20 cellular contexts compared by ENCODE assay signal in genomic region chr19:47531640-47532387, GRCh38. TPM values are rescaled to one million over a fixed set of nuclear protein-coding genes. Genes with fewer than 3 reads are reported as not detected.
DNase-seq lines count a peak whose midpoint lies in the region; ATAC-seq and TF ChIP-seq lines count a peak whose summit lies in the region.
"Had no signal": no experiment of that assay in that cellular context is flagged by ENCODE, and none has a peak within 500 bp of the region (broad histone marks: within the 10 kb centered on the region; RNA-seq: fewer than 3 reads in every experiment).

No MANE protein-coding gene starts in this region.

- ATAC-seq in DND-41 (ENCODE audit: insufficient read depth, low read depth) (no peak), IMR-90 (ENCODE audit: low read depth) (no peak; the same call in 1 of the 2 replicates), foreskin keratinocyte (no peak)
- no peak for ATAC-seq in naive thymus-derived CD4-positive, alpha-beta T cell
- ATAC-seq: CD8-positive, alpha-beta T cell; PC-3 had no signal

- H4K91ac ChIP-seq in IMR-90 (ENCODE audit: insufficient read depth, low read depth, low read length) (no peak overlapping the region), neuronal stem cell (ENCODE audit: low read depth, low read length, poor library complexity) (no peak overlapping the region)

- H3K36me3 ChIP-seq in DND-41 (ENCODE audit: insufficient read depth, low read length) (no peaks in the 10 kb centered on the region), IMR-90 (ENCODE audit: control insufficient read depth, insufficient read depth, low read length) (no peaks in the 10 kb centered on the region), brain microvascular endothelial cell (replicated peaks) (no peaks in the 10 kb centered on the region), neuronal stem cell (replicated peaks in 1 of 2; ENCODE audit: control insufficient read depth in 2 of 2, insufficient read depth in 2 of 2, low read length in 2 of 2) (no peaks in the 10 kb centered on the region)
- H3K36me3 ChIP-seq in naive thymus-derived CD4-positive, alpha-beta T cell (ENCODE audit: control insufficient read depth in 2 of 3, insufficient read depth in 3 of 3, low read length in 3 of 3): no peaks in the 10 kb centered on the region
- H3K36me3 ChIP-seq: BE2C had no signal

- no peak overlapping the region for H2AK9ac ChIP-seq in IMR-90 (replicated peaks; ENCODE audit: low read depth, low read length, poor library complexity)

- H2AFZ ChIP-seq in DND-41 (ENCODE audit: low read depth, low read length) (no peak overlapping the region), IMR-90 (replicated peaks; ENCODE audit: low read length, poor library complexity) (peak overlapping the region; percentile 54), neuronal stem cell (ENCODE audit: low read length) (no peak overlapping the region)

- POLR2A ChIA-PET in IMR-90 (lab: Charles Lee; ENCODE audit: unreplicated experiment): no interaction called here
- POLR2A ChIA-PET in naive thymus-derived CD4-positive, alpha-beta T cell (lab: Charles Lee): no interaction called here

- no peaks in the 10 kb centered on the region for H3K4me1 Mint-ChIP-seq in naive thymus-derived CD4-positive, alpha-beta T cell

- BruUV-seq in IMR-90 (replicated peaks; lab: Mats Ljungman, UMichigan): no TSS peak

- peak; percentile 10 for TF ChIP-seq CTCF in DND-41 (IDR thresholded peaks at IDR 0.05; ENCODE audit: borderline replicate concordance, extremely low read depth, low read length, poor library complexity, severe bottlenecking)
- TF ChIP-seq CTCF in IMR-90 (conservative IDR thresholded peaks at IDR 0.05; ENCODE audit: low read depth, low read length): no peak
- TF ChIP-seq CTCF in brain microvascular endothelial cell (IDR thresholded peaks at IDR 0.05; ENCODE audit: low read depth, low read length, missing control alignments): peak; percentile 3
- no peak for TF ChIP-seq CTCF in coronary artery (IDR thresholded peaks at IDR 0.05)
- no peak for TF ChIP-seq CTCF in foreskin keratinocyte (conservative IDR thresholded peaks at IDR 0.05)

- no peak for TF ChIP-seq POLR2A in IMR-90 (IDR thresholded peaks at IDR 0.05; ENCODE audit: low read depth, low read length)

- no peak overlapping the region for H3K18ac ChIP-seq in IMR-90 (ENCODE audit: low read depth, low read length)
- H3K18ac ChIP-seq in neuronal stem cell (ENCODE audit: low read length): peak overlapping the region; percentile 76

- no peaks in the 10 kb centered on the region for H3K9me3 ChIP-seq in DND-41 (ENCODE audit: insufficient read depth, low read length, severe bottlenecking)
- H3K9me3 ChIP-seq in IMR-90 (ENCODE audit: control insufficient read depth, insufficient read depth, low read length): no peaks in the 10 kb centered on the region
- no peaks in the 10 kb centered on the region for H3K9me3 ChIP-seq in neuronal stem cell (replicated peaks in 1 of 2; ENCODE audit: control insufficient read depth in 2 of 2, insufficient read depth in 1 of 2, low read depth in 1 of 2, low read length in 2 of 2)
- H3K9me3 ChIP-seq in naive thymus-derived CD4-positive, alpha-beta T cell (ENCODE audit: control insufficient read depth in 2 of 3, low read length in 3 of 3): no peaks in the 10 kb centered on the region
- H3K9me3 ChIP-seq: BE2C had no signal

- no peak for DNase-seq in DND-41
- no peak for DNase-seq in IMR-90
- DNase-seq in brain microvascular endothelial cell: no peak
- no peak for DNase-seq in neuronal stem cell (ENCODE audit: low spot score)
- DNase-seq in coronary artery (ENCODE audit: low spot score): no peak
- no peak for DNase-seq in naive thymus-derived CD4-positive, alpha-beta T cell
- DNase-seq in foreskin keratinocyte: no peak
- no peak for DNase-seq in medulla oblongata (ENCODE audit: extremely low spot score)
- DNase-seq: BE2C; CD8-positive, alpha-beta T cell; DMS79 treated with DMSO at 0.1 percent for 48 hours; GDM1; MV-4-11; NCI-H1436 treated with DMSO at 0.1 percent for 48 hours; NCI-H2081; NCI-H524 treated with DMSO at 0.1 percent for 48 hours; NK-92 treated with Interleukin-12 subunit alpha and Interleukin-12 subunit beta, amount 100 ng/mL, for 24 hours; PC-3 had no signal

- no peak overlapping the region for H3K56ac ChIP-seq in IMR-90 (ENCODE audit: extremely low read depth, insufficient read depth, low read length)

- H3K27ac Mint-ChIP-seq in naive thymus-derived CD4-positive, alpha-beta T cell: no peak overlapping the region
- H3K27ac Mint-ChIP-seq: CD8-positive, alpha-beta T cell had no signal

- H3K9me3 Mint-ChIP-seq in naive thymus-derived CD4-positive, alpha-beta T cell: peaks cover 0 to 3% (median 0%) of the 10 kb centered on the region in 11 donors
- H3K9me3 Mint-ChIP-seq: CD8-positive, alpha-beta T cell had no signal

- H3K27me3 ChIP-seq in DND-41 (ENCODE audit: insufficient read depth, low read length, poor library complexity) (peaks cover 21% of the 10 kb centered on the region), IMR-90 (ENCODE audit: control insufficient read depth, insufficient read depth, low read length) (peaks cover 33% of the 10 kb centered on the region), brain microvascular endothelial cell (replicated peaks) (no peaks in the 10 kb centered on the region), neuronal stem cell (ENCODE audit: control insufficient read depth in 3 of 3, insufficient read depth in 3 of 3, low read depth in 1 of 3, low read length in 3 of 3) (peaks cover 0 to 17% (median 0%) of the 10 kb centered on the region in 3 experiments), foreskin keratinocyte (peaks cover 5% of the 10 kb centered on the region)
- H3K27me3 ChIP-seq in naive thymus-derived CD4-positive, alpha-beta T cell (ENCODE audit: control insufficient read depth in 2 of 2, insufficient read depth in 2 of 2, low read length in 2 of 2): no peaks in the 10 kb centered on the region
- H3K27me3 ChIP-seq: BE2C had no signal

- intact Hi-C loops in IMR-90 (cut with micrococcal nuclease): no loop called here
- intact Hi-C loops in naive thymus-derived CD4-positive, alpha-beta T cell (cut with micrococcal nuclease): no loop called here

- H3K14ac ChIP-seq in IMR-90 (replicated peaks; ENCODE audit: low read depth, low read length) (no peak overlapping the region), neuronal stem cell (ENCODE audit: low read length) (no peak overlapping the region)

- 24% methylated on average over 4 of the region's 14 CpGs; no CpG with 5 or more reads in 1 of the 2 experiments for WGBS in IMR-90 (ENCODE audit: extremely low coverage in 2 of 2, insufficient read length in 1 of 2), 2 experiments
- WGBS in neuronal stem cell (ENCODE audit: extremely low coverage in 2 of 2, insufficient read length in 2 of 2, insufficient replicate concordance in 1 of 2), 2 donors: no CpG with 5 or more reads among the region's 14 CpGs

- H3K4me1 ChIP-seq in DND-41 (ENCODE audit: insufficient read depth, low read length): no peaks in the 10 kb centered on the region
- H3K4me1 ChIP-seq in IMR-90 (ENCODE audit: control insufficient read depth, insufficient read depth, low read length): no peaks in the 10 kb centered on the region; the same call in 1 of the 2 replicates
- no peaks in the 10 kb centered on the region for H3K4me1 ChIP-seq in neuronal stem cell (ENCODE audit: control insufficient read depth in 2 of 2, insufficient read depth in 1 of 2, low read depth in 1 of 2, low read length in 2 of 2)
- no peaks in the 10 kb centered on the region for H3K4me1 ChIP-seq in naive thymus-derived CD4-positive, alpha-beta T cell (ENCODE audit: control insufficient read depth in 2 of 2, insufficient read depth in 2 of 2, low read length in 2 of 2)
- no peaks in the 10 kb centered on the region for H3K4me1 ChIP-seq in foreskin keratinocyte

- no peak overlapping the region; the same call in 1 of the 2 replicates for H3K23ac ChIP-seq in IMR-90 (ENCODE audit: low read depth, low read length)
- no peak overlapping the region for H3K23ac ChIP-seq in neuronal stem cell (ENCODE audit: low read depth, low read length, poor library complexity)

- H3K79me1 ChIP-seq in IMR-90 (ENCODE audit: low read depth in 1 of 2, low read length in 2 of 2) (no peaks in the 10 kb centered on the region), neuronal stem cell (ENCODE audit: low read depth, low read length) (no peaks in the 10 kb centered on the region)

- H2BK12ac ChIP-seq in neuronal stem cell (ENCODE audit: low read length): no peak overlapping the region

- H2BK15ac ChIP-seq in IMR-90 (ENCODE audit: low read depth, low read length) (no peak overlapping the region), neuronal stem cell (ENCODE audit: low read length) (peak overlapping the region; percentile 30)

- no peaks in the 10 kb centered on the region for H3K36me3 Mint-ChIP-seq in naive thymus-derived CD4-positive, alpha-beta T cell
- H3K36me3 Mint-ChIP-seq: CD8-positive, alpha-beta T cell had no signal

- no peak overlapping the region for H4K5ac ChIP-seq in IMR-90 (ENCODE audit: low read depth, low read length)

- H2AK5ac ChIP-seq in IMR-90 (ENCODE audit: low read depth, low read length) (no peak overlapping the region), neuronal stem cell (ENCODE audit: low read depth, low read length) (peak overlapping the region; percentile 56)

- H3K9ac ChIP-seq in DND-41 (ENCODE audit: low read depth, low read length) (no peak overlapping the region), IMR-90 (ENCODE audit: low read depth, low read length) (no peak overlapping the region), neuronal stem cell (ENCODE audit: low read depth, low read length, poor library complexity) (no peak overlapping the region)

- H3K27me3 Mint-ChIP-seq in naive thymus-derived CD4-positive, alpha-beta T cell: no peaks in the 10 kb centered on the region

- H3K4ac ChIP-seq in IMR-90 (ENCODE audit: low read depth, low read length): no peak overlapping the region
- H3K4ac ChIP-seq in neuronal stem cell (ENCODE audit: low read length): no peak overlapping the region

- no peak overlapping the region for H2BK20ac ChIP-seq in IMR-90 (ENCODE audit: low read depth, low read length)

- H3K4me3 ChIP-seq in DND-41 (ENCODE audit: low read depth in 1 of 2, low read length in 2 of 2) (no peak overlapping the region), IMR-90 (ENCODE audit: insufficient read depth, low read depth, low read length) (no peak overlapping the region), brain microvascular endothelial cell (ENCODE audit: low read depth, low read length) (no peak overlapping the region), neuronal stem cell (ENCODE audit: low read length in 2 of 2) (peak overlapping the region in 1 of 2 donors; percentile 48), coronary artery (no peak overlapping the region)
- H3K4me3 ChIP-seq in naive thymus-derived CD4-positive, alpha-beta T cell (ENCODE audit: low read length): no peak overlapping the region

- TF ChIP-seq RAD21 in IMR-90 (IDR thresholded peaks at IDR 0.05; ENCODE audit: low read length): no peak

- no peaks in the 10 kb centered on the region for H3K79me2 ChIP-seq in DND-41 (ENCODE audit: insufficient read depth, low read length)

- dilution Hi-C loops in IMR-90 (cut with HindIII; ENCODE audit: low sequenced_read_pairs, unreplicated experiment): no loop called here

- H2BK5ac ChIP-seq in IMR-90 (ENCODE audit: low read depth, low read length, poor library complexity, severe bottlenecking) (no peak overlapping the region), neuronal stem cell (ENCODE audit: low read length) (no peak overlapping the region)

- H4K8ac ChIP-seq in IMR-90 (ENCODE audit: low read depth in 2 of 2, low read length in 2 of 2) (no peak overlapping the region), neuronal stem cell (ENCODE audit: low read depth, low read length) (no peak overlapping the region)

- CTCF ChIA-PET in IMR-90 (lab: Yijun Ruan, JAX): no interaction called here
- CTCF ChIA-PET in naive thymus-derived CD4-positive, alpha-beta T cell (lab: Charles Lee): interaction anchor here (0.8 kb wide), 1 partner anchor 95 kb away, joined by 4 read pairs; no protein-coding TSS in a partner anchor

- H3K27ac ChIP-seq in DND-41 (ENCODE audit: low read length): no peak overlapping the region
- H3K27ac ChIP-seq in IMR-90 (ENCODE audit: insufficient read depth, low read length): no peak overlapping the region
- H3K27ac ChIP-seq in brain microvascular endothelial cell: no peak overlapping the region
- no peak overlapping the region for H3K27ac ChIP-seq in neuronal stem cell (replicated peaks; ENCODE audit: low read length)
- H3K27ac ChIP-seq in coronary artery: no peak overlapping the region
- no peak overlapping the region for H3K27ac ChIP-seq in naive thymus-derived CD4-positive, alpha-beta T cell (ENCODE audit: low read depth, low read length)
- no peak overlapping the region for H3K27ac ChIP-seq in foreskin keratinocyte

- H3K9me1 ChIP-seq in IMR-90 (ENCODE audit: insufficient read depth, low read length): 0 out of 2 replicates have a peak, but pooled peaks cover 2% of the 10 kb centered on the region

- H3K4me3 Mint-ChIP-seq in naive thymus-derived CD4-positive, alpha-beta T cell: no peak overlapping the region
- H3K4me3 Mint-ChIP-seq: CD8-positive, alpha-beta T cell had no signal

- H4K20me1 ChIP-seq in DND-41 (ENCODE audit: insufficient read depth, low read length): peaks cover 24% of the 10 kb centered on the region; the same call in 1 of the 2 replicates
- no peaks in the 10 kb centered on the region for H4K20me1 ChIP-seq in IMR-90 (ENCODE audit: insufficient read depth, low read length)

- H3K4me2 ChIP-seq in DND-41 (ENCODE audit: insufficient read depth, low read length): no peak overlapping the region
- H3K4me2 ChIP-seq in IMR-90 (ENCODE audit: low read depth, low read length): no peak overlapping the region
- H3K4me2 ChIP-seq in neuronal stem cell (ENCODE audit: insufficient read depth, low read length, poor library complexity, severe bottlenecking): no peak overlapping the region

- in situ Hi-C loops in IMR-90 (cut with MboI; ENCODE audit: low sequenced_read_pairs) (no loop called here), brain microvascular endothelial cell (cut with HindIII; ENCODE audit: low pct_ligation_motif_present, low sequenced_read_pairs) (no loop called here)

- H2BK120ac ChIP-seq in IMR-90 (ENCODE audit: low read depth, low read length) (no peak overlapping the region), neuronal stem cell (ENCODE audit: low read depth, low read length) (no peak overlapping the region)

RNA-seq across cellular contexts. Expression of gene NAPA, which starts 17.0 kb away (rescaled TPM):
- 51.7 and 76.4 TPM in 2 replicates for total RNA-seq in IMR-90 (2012; rRNA removed)
- polyA plus RNA-seq in IMR-90 (2012; rRNA removed): 126 and 139 TPM in 2 replicates
- 107 and 159 TPM in 2 replicates for polyA plus RNA-seq in IMR-90 (2012; cell fraction: cytosol; rRNA removed)
- polyA plus RNA-seq in IMR-90 (2012; cell fraction: nucleus; rRNA removed; ENCODE audit: low replicate concordance): 81.6 and 139 TPM in 2 replicates
- 50.2 TPM for polyA plus RNA-seq in neuronal stem cell (2013, experiment 1 of 2)
- polyA plus RNA-seq in neuronal stem cell (2013, experiment 2 of 2): 49.4 TPM
- total RNA-seq in naive thymus-derived CD4-positive, alpha-beta T cell: 100 to 1,000 TPM in 3 of 5 experiments, 10 to 100 TPM in 2; 86.2 to 136 (median 107) TPM
- 100 to 1,000 TPM in 1 of 2 donors, 10 to 100 TPM in 1; 89.9 to 118 TPM for polyA plus RNA-seq in naive thymus-derived CD4-positive, alpha-beta T cell
- 71.7 and 74.2 TPM in 2 replicates for total RNA-seq in foreskin keratinocyte
- polyA plus RNA-seq in foreskin keratinocyte: 99.5 and 99.6 TPM in 2 replicates

RNA-seq across cellular contexts. Expression of gene ZNF541, which starts 41.1 kb away (rescaled TPM):
- total RNA-seq in IMR-90 (2012; rRNA removed): not detected in 2 replicates
- polyA plus RNA-seq in IMR-90 (2012; rRNA removed): not detected in 2 replicates
- polyA plus RNA-seq in IMR-90 (2012; cell fraction: cytosol; rRNA removed): 0.01 TPM in 1 of 2 replicates, not detected in the other
- 0.08 and 0.16 TPM in 2 replicates for polyA plus RNA-seq in IMR-90 (2012; cell fraction: nucleus; rRNA removed; ENCODE audit: low replicate concordance)
- not detected for polyA plus RNA-seq in neuronal stem cell (2013, experiment 1 of 2)
- not detected for polyA plus RNA-seq in neuronal stem cell (2013, experiment 2 of 2)
- 1 to 10 TPM in 2 of 5 experiments, under 1 TPM in 3; 0.36 to 1.5 (median 0.95) TPM for total RNA-seq in naive thymus-derived CD4-positive, alpha-beta T cell
- polyA plus RNA-seq in naive thymus-derived CD4-positive, alpha-beta T cell: under 1 TPM in 1 of 2 donors, not detected in 1; 0.58 TPM
- total RNA-seq in foreskin keratinocyte: not detected in 2 replicates
- polyA plus RNA-seq in foreskin keratinocyte: not detected in 2 replicates
- total RNA-seq: H4, PC-3 had no signal
- polyA plus RNA-seq: AG04450 had no signal

RNA-seq across cellular contexts. Expression of gene KPTN, which starts 47.8 kb away (rescaled TPM):
- total RNA-seq in IMR-90 (2012; rRNA removed): 3.9 and 4.1 TPM in 2 replicates
- polyA plus RNA-seq in IMR-90 (2012; rRNA removed): 13.5 and 15.4 TPM in 2 replicates
- polyA plus RNA-seq in IMR-90 (2012; cell fraction: cytosol; rRNA removed): 8.7 and 12.4 TPM in 2 replicates
- polyA plus RNA-seq in IMR-90 (2012; cell fraction: nucleus; rRNA removed; ENCODE audit: low replicate concordance): 32.1 and 54.1 TPM in 2 replicates
- polyA plus RNA-seq in neuronal stem cell (2013, experiment 1 of 2): 17.3 TPM
- polyA plus RNA-seq in neuronal stem cell (2013, experiment 2 of 2): 17.4 TPM
- total RNA-seq in naive thymus-derived CD4-positive, alpha-beta T cell: 1 to 10 TPM; 5.1 to 9.2 (median 6.7) TPM
- 1 to 10 TPM; 4.4 to 8.1 TPM for polyA plus RNA-seq in naive thymus-derived CD4-positive, alpha-beta T cell
- total RNA-seq in foreskin keratinocyte: 8.3 and 9.6 TPM in 2 replicates
- polyA plus RNA-seq in foreskin keratinocyte: 11.2 and 11.8 TPM in 2 replicates

Comparison
In these comparisons a context has a peak if more than half of its experiments do, and no peak if none do; other contexts are left out.
1. CTCF ChIP-seq: peak in DND-41 (single experiment) and brain microvascular endothelial cell (single experiment); none in IMR-90 (single experiment), coronary artery (single experiment) and foreskin keratinocyte (single experiment).